8 cellular contexts compared by ENCODE assay signal in genomic region chr18:77133920-77134496, GRCh38. TPM values are rescaled to one million over a fixed set of nuclear protein-coding genes. Genes with fewer than 3 reads are reported as not detected.
A peak's percentile ranks its signal among the peaks of the same experiment; 100 is the strongest.
DNase-seq lines count a peak whose midpoint lies in the region; ATAC-seq and TF ChIP-seq lines count a peak whose summit lies in the region.

No MANE protein-coding gene starts in this region.

- H3K9me3 ChIP-seq in liver (ENCODE audit: control insufficient read depth in 4 of 4, low read length in 3 of 4): no peaks in the 10 kb centered on the region

- peak overlapping the region; percentile 85 for H3K27ac Mint-ChIP-seq in activated CD4-positive, alpha-beta memory T cell treated with anti-CD3 and anti-CD28 coated beads, Interleukin-2, amount 10 ng/mL, durations not matched to agents 7 days and 5 days

- CTCF ChIA-PET in activated CD4-positive, alpha-beta memory T cell treated with anti-CD3 and anti-CD28 coated beads, Interleukin-2, amount 10 ng/mL, durations not matched to agents 7 days and 5 days (lab: Charles Lee): interaction anchor here (0.9 to 3.4 kb wide), 4 partner anchors 11 to 78 kb away, joined by 3 to 14 read pairs (median 4); no protein-coding TSS in a partner anchor

- POLR2A ChIA-PET in activated CD4-positive, alpha-beta memory T cell treated with anti-CD3 and anti-CD28 coated beads, Interleukin-2, amount 10 ng/mL, durations not matched to agents 7 days and 5 days (lab: Charles Lee): interaction anchor here (0.6 to 15.4 kb wide), 7 partner anchors 10 to 80 kb away, joined by 3 to 326 read pairs (median 19); no protein-coding TSS in a partner anchor

- no peaks in the 10 kb centered on the region for H3K27me3 ChIP-seq in liver (ENCODE audit: control insufficient read depth in 4 of 4, insufficient read depth in 4 of 4, low read length in 3 of 4)

- no peaks in the 10 kb centered on the region for H3K36me3 ChIP-seq in liver (ENCODE audit: control insufficient read depth in 4 of 4, insufficient read depth in 3 of 4, low read depth in 1 of 4, low read length in 3 of 4)

- H3K9ac ChIP-seq in liver (ENCODE audit: low read depth in 1 of 2, low read length in 2 of 2): no peak overlapping the region

- peaks cover 48% of the 10 kb centered on the region for H3K4me1 Mint-ChIP-seq in activated CD4-positive, alpha-beta memory T cell treated with anti-CD3 and anti-CD28 coated beads, Interleukin-2, amount 10 ng/mL, durations not matched to agents 7 days and 5 days

- H3K4me3 ChIP-seq in GM12864 (ENCODE audit: low read depth, low read length) (no peak overlapping the region), liver (ENCODE audit: low read depth in 1 of 3, low read length in 3 of 3) (no peak overlapping the region)
- no peak overlapping the region; the same call in none of the 2 replicates for H3K4me3 ChIP-seq in Jurkat, Clone E6-1 (ENCODE audit: low read length)

- no peaks in the 10 kb centered on the region for H3K27me3 Mint-ChIP-seq in activated CD4-positive, alpha-beta memory T cell treated with anti-CD3 and anti-CD28 coated beads, Interleukin-2, amount 10 ng/mL, durations not matched to agents 7 days and 5 days

- H3K9me3 Mint-ChIP-seq in activated CD4-positive, alpha-beta memory T cell treated with anti-CD3 and anti-CD28 coated beads, Interleukin-2, amount 10 ng/mL, durations not matched to agents 7 days and 5 days: no peaks in the 10 kb centered on the region

- TF ChIP-seq CTCF in GM12864 (IDR thresholded peaks at IDR 0.05; ENCODE audit: low read depth, low read length, missing control alignments) (peak; percentile 19), liver (IDR thresholded peaks at IDR 0.05; ENCODE audit: low read depth, low read length, missing input control) (no peak)

- H3K4me1 ChIP-seq in liver (ENCODE audit: control insufficient read depth in 4 of 4, insufficient read depth in 4 of 4, low read length in 3 of 4): peaks cover 7 to 26% (median 17%) of the 10 kb centered on the region in 4 donors

- H3K27ac ChIP-seq in liver (ENCODE audit: low read depth in 1 of 2, low read length in 2 of 2): peak overlapping the region; percentile 96

- peaks cover 25% of the 10 kb centered on the region for H3K36me3 Mint-ChIP-seq in activated CD4-positive, alpha-beta memory T cell treated with anti-CD3 and anti-CD28 coated beads, Interleukin-2, amount 10 ng/mL, durations not matched to agents 7 days and 5 days (ENCODE audit: low read depth)

- TF ChIP-seq RAD21 in liver (IDR thresholded peaks at IDR 0.05): peak; percentile 36 to 48

- no peak for ATAC-seq in GM18502 (IDR thresholded peaks at IDR 0.05; ENCODE audit: poor library complexity, unreplicated experiment)

- 63% methylated on average over 9 of the region's 9 CpGs for WGBS in liver

- DNase-seq in GM12864 (ENCODE audit: low read depth): no peak
- DNase-seq in Jurkat, Clone E6-1 (ENCODE audit: low read depth, low spot score): peak; percentile 77
- peak; percentile 45 for DNase-seq in activated CD4-positive, alpha-beta memory T cell treated with anti-CD3 and anti-CD28 coated beads, Interleukin-2, amount 10 ng/mL, durations not matched to agents 7 days and 5 days
- no peak for DNase-seq in LoVo (ENCODE audit: low spot score)
- no peak for DNase-seq in NCI-H1930 (lab: John Stamatoyannopoulos, UW)
- DNase-seq in NCI-H1105 (lab: John Stamatoyannopoulos, UW): no peak

- peak overlapping the region; percentile 54 for H3K4me3 Mint-ChIP-seq in activated CD4-positive, alpha-beta memory T cell treated with anti-CD3 and anti-CD28 coated beads, Interleukin-2, amount 10 ng/mL, durations not matched to agents 7 days and 5 days

TF ChIP-seq in liver, 16 proteins besides CTCF, POLR2A, EP300 and RAD21:
- TF ChIP-seq NR2F2 (IDR thresholded peaks at IDR 0.05): no peak
- TF ChIP-seq ZBTB33 (IDR thresholded peaks at IDR 0.05): no peak
- no peak for TF ChIP-seq REST (IDR thresholded peaks at IDR 0.05)
- TF ChIP-seq MAX (IDR thresholded peaks at IDR 0.05): no peak
- TF ChIP-seq EGR1 (IDR thresholded peaks at IDR 0.05; ENCODE audit: low read depth in 2 of 2): no peak
- no peak for TF ChIP-seq TAF1 (conservative IDR thresholded peaks at IDR 0.05)
- TF ChIP-seq RXRA (IDR thresholded peaks at IDR 0.05): no peak
- TF ChIP-seq HNF4A (conservative IDR thresholded peaks at IDR 0.05): no peak
- no peak for TF ChIP-seq YY1 (IDR thresholded peaks at IDR 0.05)
- no peak for TF ChIP-seq FOXA1 (IDR thresholded peaks at IDR 0.05)
- no peak for TF ChIP-seq JUND (IDR thresholded peaks at IDR 0.05)
- TF ChIP-seq GABPA (IDR thresholded peaks at IDR 0.05 in 1 of 2, conservative IDR thresholded peaks at IDR 0.05 in 1 of 2): no peak
- no peak for TF ChIP-seq HNF4G (IDR thresholded peaks at IDR 0.05)
- no peak for TF ChIP-seq SP1 (IDR thresholded peaks at IDR 0.05)
- TF ChIP-seq FOXA2 (IDR thresholded peaks at IDR 0.05): no peak
- TF ChIP-seq ATF3 (IDR thresholded peaks at IDR 0.05): no peak

RNA-seq across cellular contexts. Expression of gene MBP, which starts 1.4 kb away (rescaled TPM):
- 30.6 TPM for polyA plus RNA-seq in Jurkat, Clone E6-1 (2012; ENCODE audit: insufficient read depth, insufficient read length)
- 10 to 100 TPM; 81.4 to 95.3 TPM for total RNA-seq in activated CD4-positive, alpha-beta memory T cell treated with anti-CD3 and anti-CD28 coated beads, Interleukin-2, amount 10 ng/mL, durations not matched to agents 7 days and 5 days
- total RNA-seq in liver: 10 to 100 TPM; 21.3 to 23.3 TPM
- polyA plus RNA-seq in liver: 10 to 100 TPM in 1 of 2 donors, 1 to 10 TPM in 1; 9.7 to 14.1 TPM

Comparison
In these comparisons a context has a peak if more than half of its experiments do, and no peak if none do; other contexts are left out.
1. DNase-seq: peak in Jurkat, Clone E6-1 (single experiment) and activated CD4-positive, alpha-beta memory T cell treated with anti-CD3 and anti-CD28 coated beads, Interleukin-2, amount 10 ng/mL, durations not matched to agents 7 days and 5 days (single experiment); none in GM12864 (single experiment), LoVo (single experiment), NCI-H1930 (0 of 2) and NCI-H1105 (single experiment).